In the genomic region with DNA sequence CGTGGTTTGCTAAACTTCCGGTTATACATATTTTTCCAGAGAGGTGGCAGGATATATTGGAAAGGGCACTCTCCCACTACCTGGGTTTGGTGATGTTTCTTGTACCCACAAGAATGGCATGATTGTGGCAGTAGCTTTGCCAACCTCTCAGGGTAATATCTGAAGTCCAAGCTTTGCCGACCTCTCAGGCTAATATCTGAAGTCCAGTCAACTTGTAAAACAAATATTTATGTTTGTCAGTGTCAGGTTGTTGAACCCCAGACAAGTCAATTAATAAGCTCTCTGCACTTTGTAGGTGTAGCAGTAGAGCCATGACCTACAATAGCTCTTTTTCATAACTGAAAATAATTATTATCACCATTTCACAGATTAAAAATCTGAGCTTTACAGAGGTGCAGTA, we compare ENCODE assay signal across 1 cellular context.
TF ChIP-seq lines count a peak whose summit lies in the region.

No MANE protein-coding gene starts in this region.

TF ChIP-seq in HepG2, 621 proteins besides CTCF, POLR2A, EP300 and RAD21 (continued from another document):
- TF ChIP-seq TFAP4 (IDR thresholded peaks at IDR 0.05; ENCODE audit: borderline replicate concordance, low read depth) (no peak), THAP9 (CRISPR knock-in tag; IDR thresholded peaks at IDR 0.05; ENCODE audit: borderline replicate concordance) (no peak), ZFP41 (CRISPR knock-in tag; IDR thresholded peaks at IDR 0.05; ENCODE audit: borderline replicate concordance) (no peak), HNF4A (CRISPR knock-in tag; IDR thresholded peaks at IDR 0.05) (peak; percentile 36), AGO2 (optimal IDR thresholded peaks at IDR 0.05; ENCODE audit: low read depth, low read length) (no peak), ZNF33B (CRISPR knock-in tag; IDR thresholded peaks at IDR 0.05) (no peak), ZNF496 (CRISPR knock-in tag; IDR thresholded peaks at IDR 0.05; ENCODE audit: insufficient replicate concordance) (no peak), ARID3A (IDR thresholded peaks at IDR 0.05; ENCODE audit: low read depth, low read length) (0 out of 2 replicates have a peak, but pooled peaks have one; percentile 9), RXRB (CRISPR knock-in tag; IDR thresholded peaks at IDR 0.05; ENCODE audit: borderline replicate concordance) (0 out of 2 replicates have a peak, but pooled peaks have one; percentile 22), ZNF816 (CRISPR knock-in tag; IDR thresholded peaks at IDR 0.05; ENCODE audit: borderline replicate concordance) (no peak), ZNF331 (CRISPR knock-in tag; IDR thresholded peaks at IDR 0.05) (no peak), PCBP2 (optimal IDR thresholded peaks at IDR 0.05; ENCODE audit: low read depth, low read length, poor library complexity, severe bottlenecking) (no peak), RARG (CRISPR knock-in tag; IDR thresholded peaks at IDR 0.05; ENCODE audit: low read depth) (no peak), RERE (CRISPR knock-in tag; IDR thresholded peaks at IDR 0.05; ENCODE audit: low read depth) (no peak), KLF13 (CRISPR knock-in tag; IDR thresholded peaks at IDR 0.05) (no peak), CSRNP2 (CRISPR knock-in tag; conservative IDR thresholded peaks at IDR 0.05; ENCODE audit: low read depth) (no peak)
- TF ChIP-seq, protein P1, sequence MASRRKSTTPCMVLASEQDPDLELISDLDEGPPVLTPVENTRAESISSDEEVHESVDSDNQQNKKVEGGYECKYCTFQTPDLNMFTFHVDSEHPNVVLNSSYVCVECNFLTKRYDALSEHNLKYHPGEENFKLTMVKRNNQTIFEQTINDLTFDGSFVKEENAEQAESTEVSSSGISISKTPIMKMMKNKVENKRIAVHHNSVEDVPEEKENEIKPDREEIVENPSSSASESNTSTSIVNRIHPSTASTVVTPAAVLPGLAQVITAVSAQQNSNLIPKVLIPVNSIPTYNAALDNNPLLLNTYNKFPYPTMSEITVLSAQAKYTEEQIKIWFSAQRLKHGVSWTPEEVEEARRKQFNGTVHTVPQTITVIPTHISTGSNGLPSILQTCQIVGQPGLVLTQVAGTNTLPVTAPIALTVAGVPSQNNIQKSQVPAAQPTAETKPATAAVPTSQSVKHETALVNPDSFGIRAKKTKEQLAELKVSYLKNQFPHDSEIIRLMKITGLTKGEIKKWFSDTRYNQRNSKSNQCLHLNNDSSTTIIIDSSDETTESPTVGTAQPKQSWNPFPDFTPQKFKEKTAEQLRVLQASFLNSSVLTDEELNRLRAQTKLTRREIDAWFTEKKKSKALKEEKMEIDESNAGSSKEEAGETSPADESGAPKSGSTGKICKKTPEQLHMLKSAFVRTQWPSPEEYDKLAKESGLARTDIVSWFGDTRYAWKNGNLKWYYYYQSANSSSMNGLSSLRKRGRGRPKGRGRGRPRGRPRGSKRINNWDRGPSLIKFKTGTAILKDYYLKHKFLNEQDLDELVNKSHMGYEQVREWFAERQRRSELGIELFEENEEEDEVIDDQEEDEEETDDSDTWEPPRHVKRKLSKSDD (CRISPR knock-in tag; IDR thresholded peaks at IDR 0.05; ENCODE audit: low read depth): no peak
- TF ChIP-seq, protein P2, sequence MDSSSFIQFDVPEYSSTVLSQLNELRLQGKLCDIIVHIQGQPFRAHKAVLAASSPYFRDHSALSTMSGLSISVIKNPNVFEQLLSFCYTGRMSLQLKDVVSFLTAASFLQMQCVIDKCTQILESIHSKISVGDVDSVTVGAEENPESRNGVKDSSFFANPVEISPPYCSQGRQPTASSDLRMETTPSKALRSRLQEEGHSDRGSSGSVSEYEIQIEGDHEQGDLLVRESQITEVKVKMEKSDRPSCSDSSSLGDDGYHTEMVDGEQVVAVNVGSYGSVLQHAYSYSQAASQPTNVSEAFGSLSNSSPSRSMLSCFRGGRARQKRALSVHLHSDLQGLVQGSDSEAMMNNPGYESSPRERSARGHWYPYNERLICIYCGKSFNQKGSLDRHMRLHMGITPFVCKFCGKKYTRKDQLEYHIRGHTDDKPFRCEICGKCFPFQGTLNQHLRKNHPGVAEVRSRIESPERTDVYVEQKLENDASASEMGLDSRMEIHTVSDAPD (CRISPR knock-in tag; IDR thresholded peaks at IDR 0.05): no peak
- TF ChIP-seq, protein P3, sequence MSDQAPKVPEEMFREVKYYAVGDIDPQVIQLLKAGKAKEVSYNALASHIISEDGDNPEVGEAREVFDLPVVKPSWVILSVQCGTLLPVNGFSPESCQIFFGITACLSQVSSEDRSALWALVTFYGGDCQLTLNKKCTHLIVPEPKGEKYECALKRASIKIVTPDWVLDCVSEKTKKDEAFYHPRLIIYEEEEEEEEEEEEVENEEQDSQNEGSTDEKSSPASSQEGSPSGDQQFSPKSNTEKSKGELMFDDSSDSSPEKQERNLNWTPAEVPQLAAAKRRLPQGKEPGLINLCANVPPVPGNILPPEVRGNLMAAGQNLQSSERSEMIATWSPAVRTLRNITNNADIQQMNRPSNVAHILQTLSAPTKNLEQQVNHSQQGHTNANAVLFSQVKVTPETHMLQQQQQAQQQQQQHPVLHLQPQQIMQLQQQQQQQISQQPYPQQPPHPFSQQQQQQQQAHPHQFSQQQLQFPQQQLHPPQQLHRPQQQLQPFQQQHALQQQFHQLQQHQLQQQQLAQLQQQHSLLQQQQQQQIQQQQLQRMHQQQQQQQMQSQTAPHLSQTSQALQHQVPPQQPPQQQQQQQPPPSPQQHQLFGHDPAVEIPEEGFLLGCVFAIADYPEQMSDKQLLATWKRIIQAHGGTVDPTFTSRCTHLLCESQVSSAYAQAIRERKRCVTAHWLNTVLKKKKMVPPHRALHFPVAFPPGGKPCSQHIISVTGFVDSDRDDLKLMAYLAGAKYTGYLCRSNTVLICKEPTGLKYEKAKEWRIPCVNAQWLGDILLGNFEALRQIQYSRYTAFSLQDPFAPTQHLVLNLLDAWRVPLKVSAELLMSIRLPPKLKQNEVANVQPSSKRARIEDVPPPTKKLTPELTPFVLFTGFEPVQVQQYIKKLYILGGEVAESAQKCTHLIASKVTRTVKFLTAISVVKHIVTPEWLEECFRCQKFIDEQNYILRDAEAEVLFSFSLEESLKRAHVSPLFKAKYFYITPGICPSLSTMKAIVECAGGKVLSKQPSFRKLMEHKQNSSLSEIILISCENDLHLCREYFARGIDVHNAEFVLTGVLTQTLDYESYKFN (CRISPR knock-in tag; conservative IDR thresholded peaks at IDR 0.05): 0 out of 2 replicates have a peak, but pooled peaks have one; percentile 16
- TF ChIP-seq, protein P4, sequence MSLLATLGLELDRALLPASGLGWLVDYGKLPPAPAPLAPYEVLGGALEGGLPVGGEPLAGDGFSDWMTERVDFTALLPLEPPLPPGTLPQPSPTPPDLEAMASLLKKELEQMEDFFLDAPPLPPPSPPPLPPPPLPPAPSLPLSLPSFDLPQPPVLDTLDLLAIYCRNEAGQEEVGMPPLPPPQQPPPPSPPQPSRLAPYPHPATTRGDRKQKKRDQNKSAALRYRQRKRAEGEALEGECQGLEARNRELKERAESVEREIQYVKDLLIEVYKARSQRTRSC (CRISPR knock-in tag; IDR thresholded peaks at IDR 0.05; ENCODE audit: low read depth): no peak
